Comparison of ENCODE assay signal across 26 cellular contexts in the genomic region with DNA sequence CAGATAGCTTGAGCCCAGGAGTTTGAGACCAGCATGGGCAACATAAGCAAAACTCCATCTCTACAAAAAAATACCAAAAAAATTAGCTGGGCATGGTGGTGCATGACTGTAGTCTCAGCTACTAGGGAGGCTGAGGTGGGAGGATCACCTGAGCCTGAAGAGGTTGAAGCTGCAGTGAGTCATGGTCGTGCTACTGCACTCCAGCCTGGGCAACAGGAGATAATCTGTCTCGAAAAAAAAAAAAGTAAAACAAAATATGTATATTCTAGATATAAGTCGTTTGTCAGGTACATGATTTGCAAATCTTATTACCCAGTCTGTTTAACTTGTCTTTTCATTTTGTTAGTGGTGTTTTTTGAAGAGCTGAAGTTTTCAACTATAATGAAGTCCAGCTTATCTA.
"Had no signal": no experiment of that assay in that cellular context is flagged by ENCODE, and none has a peak within 500 bp of the region (broad histone marks: within the 10 kb centered on the region; RNA-seq: fewer than 3 reads in every experiment).

No MANE protein-coding gene starts in this region.

- H3K4me1 ChIP-seq: suprapubic skin, tibial nerve, uterus, vagina had no signal

- H3K4me3 ChIP-seq: stomach, suprapubic skin, testis, thoracic aorta, thyroid gland, tibial artery, tibial nerve, transverse colon, upper lobe of left lung, upper lobe of right lung, uterus, vagina had no signal

- H3K27ac ChIP-seq: stomach, suprapubic skin, testis, thoracic aorta, thyroid gland, tibial artery, tibial nerve, transverse colon, upper lobe of left lung, upper lobe of right lung, uterus, vagina had no signal

- H3K27me3 ChIP-seq: stomach, suprapubic skin, testis, thyroid gland, tibial artery, tibial nerve, transverse colon, upper lobe of left lung, upper lobe of right lung, uterus, vagina had no signal

- DNase-seq: stimulated activated CD4-positive, alpha-beta T cell treated with anti-CD3 and anti-CD28 coated beads, Interleukin-2, amount 100 ng/mL, for 48 hours; stimulated activated CD4-positive, alpha-beta T cell treated with anti-CD3 and anti-CD28 coated beads, Interleukin-4, amount 100 ng/mL, for 1 hour; stimulated activated CD4-positive, alpha-beta T cell treated with anti-CD3 and anti-CD28 coated beads, Interleukin-4, amount 100 ng/mL, for 24 hours; stimulated activated CD4-positive, alpha-beta T cell treated with anti-CD3 and anti-CD28 coated beads, Interleukin-4, amount 100 ng/mL, for 4 hours; stimulated activated CD8-positive, alpha-beta memory T cell treated with anti-CD3 and anti-CD28 coated beads, Interleukin-4, amount 100 ng/mL, for 48 hours; stimulated activated naive B cell treated with anti-CD40 and anti-IgM and Interleukin-4, amounts not matched to agents 10 μg/mL and 1 μg/mL and 100 μg/mL, for 72 hours; stimulated activated naive CD4-positive, alpha-beta T cell; stimulated activated naive CD4-positive, alpha-beta T cell treated with Interleukin-2 at 50 U/mL for 16 hours; stimulated activated naive CD8-positive, alpha-beta T cell treated with anti-CD3 and anti-CD28 coated beads, Interleukin-15, amount 100 ng/mL, for 72 hours; stimulated activated naive CD8-positive, alpha-beta T cell treated with anti-CD3 and anti-CD28 coated beads, Interleukin-15, Interleukin-2, amounts not matched to agents 100 U/mL and 50 U/mL, for 24 hours; stomach; substantia nigra; testis; thyroid gland; tibial artery; transverse colon; upper lobe of left lung; upper lobe of right lung; uterus had no signal

- ATAC-seq: stimulated activated effector memory CD8-positive, alpha-beta T cell treated with anti-CD3 and anti-CD28 coated beads, Interleukin-12 subunit alpha, Interleukin-12 subunit beta, amount 100 ng/mL, for 72 hours; stimulated activated memory B cell treated with anti-CD40 and anti-IgM and Interleukin-4, amounts not matched to agents 10 μg/mL and 1 μg/mL and 100 μg/mL, for 72 hours; stimulated activated naive B cell treated with anti-CD40 and anti-IgM and Interleukin-4, amounts not matched to agents 10 μg/mL and 1 μg/mL and 100 μg/mL, for 72 hours; stimulated activated naive CD8-positive, alpha-beta T cell treated with anti-CD3 and anti-CD28 coated beads, Interleukin-15, amount 100 ng/mL, for 72 hours; stimulated activated naive CD8-positive, alpha-beta T cell treated with anti-CD3 and anti-CD28 coated beads, Interleukin-15, Interleukin-2, amounts not matched to agents 100 U/mL and 50 U/mL, for 24 hours; upper lobe of right lung had no signal

- H3K36me3 ChIP-seq: stomach, suprapubic skin, thoracic aorta, thyroid gland, tibial artery, tibial nerve, transverse colon, upper lobe of left lung, upper lobe of right lung, uterus, vagina had no signal

- FAIRE-seq: urothelium cell line had no signal

- H3K9me3 ChIP-seq: stomach, suprapubic skin, testis, thoracic aorta, thyroid gland, tibial artery, tibial nerve, transverse colon, upper lobe of left lung, upper lobe of right lung, uterus, vagina had no signal
